Comparison of ENCODE assay signal across 31 cellular contexts in genomic region chr16:81932668-81933067, GRCh38.
DNase-seq lines count a peak whose midpoint lies in the region; ATAC-seq, FAIRE-seq and TF ChIP-seq lines count a peak whose summit lies in the region.
"Had no signal": no experiment of that assay in that cellular context is flagged by ENCODE, and none has a peak within 500 bp of the region (broad histone marks: within the 10 kb centered on the region; RNA-seq: fewer than 3 reads in every experiment).

No MANE protein-coding gene starts in this region.

- no peak for TF ChIP-seq CTCF in HepG2 (CRISPR knock-in tag; IDR thresholded peaks at IDR 0.05)
- no peak for TF ChIP-seq CTCF in right lobe of liver (IDR thresholded peaks at IDR 0.05)
- peak; percentile 3 for TF ChIP-seq CTCF in liver (IDR thresholded peaks at IDR 0.05; ENCODE audit: low read depth, low read length, missing input control)
- TF ChIP-seq CTCF in natural killer cell (IDR thresholded peaks at IDR 0.05), result no peak

- no TSS peak for BruUV-seq in HepG2 (replicated peaks; lab: Mats Ljungman, UMichigan)

- TF ChIP-seq EP300 in HepG2 (IDR thresholded peaks at IDR 0.05; ENCODE audit: low read depth in 2 of 2, low read length in 2 of 2) (no peak), HepG2 (CRISPR knock-in tag; IDR thresholded peaks at IDR 0.05; ENCODE audit: borderline replicate concordance) (no peak)

- H3K9me3 Mint-ChIP-seq in stimulated activated memory B cell treated with anti-CD40 and anti-IgM and Interleukin-4, amounts not matched to agents 10 μg/mL and 1 μg/mL and 100 μg/mL, for 72 hours, result peaks cover 5% of the 10 kb centered on the region
- no peaks in the 10 kb centered on the region for H3K9me3 Mint-ChIP-seq in natural killer cell
- H3K9me3 Mint-ChIP-seq: activated B cell treated with CpG ODN at 0.5 μM for 24 hours; activated naive CD4-positive, alpha-beta T cell treated with anti-CD3 and anti-CD28 coated beads for 36 hours; activated T-helper 1 cell treated with anti-CD3 and anti-CD28 coated beads, Interleukin-12 subunit alpha, Interleukin-12 subunit beta, Interleukin-2, Interleukin-4 antibody, amounts not matched to agents 30 ng/mL and 10 ng/mL and 1 ng/mL, durations not matched to agents 14 hours and 24 hours and 36 hours; CD8-positive, alpha-beta T cell; naive thymus-derived CD4-positive, alpha-beta T cell; type B pancreatic cell had no signal

- CTCF ChIA-PET in HepG2 (lab: Yijun Ruan, JAX; ENCODE audit: low intra/inter-chr PET ratio, low total read pairs), result no interaction called here

- TF ChIP-seq POLR2A in HepG2 (IDR thresholded peaks at IDR 0.05; ENCODE audit: insufficient read depth in 1 of 2, low read depth in 2 of 2, low read length in 2 of 2) (no peak), right lobe of liver (IDR thresholded peaks at IDR 0.05) (no peak)

- ATAC-seq in HepG2 (peak; percentile 59), right lobe of liver (no peak), natural killer cell (no peak), HG02759 (IDR thresholded peaks at IDR 0.05; ENCODE audit: unreplicated experiment) (no peak)
- no peak for ATAC-seq in stimulated activated memory B cell treated with anti-CD40 and anti-IgM and Interleukin-4, amounts not matched to agents 10 μg/mL and 1 μg/mL and 100 μg/mL, for 72 hours
- ATAC-seq: CD8-positive, alpha-beta T cell; left ventricle myocardium superior; naive thymus-derived CD4-positive, alpha-beta T cell; stimulated activated naive B cell treated with anti-CD40 and anti-IgM and Interleukin-4, amounts not matched to agents 10 μg/mL and 1 μg/mL and 100 μg/mL, for 72 hours had no signal

- WGBS in HepG2 (ENCODE audit: low lambda C conversion rate), result 12% methylated on average over 4 of the region's 4 CpGs
- 83% methylated on average over 1 of the region's 4 CpGs for WGBS in right lobe of liver (ENCODE audit: insufficient coverage, low coverage, low lambda C conversion rate, missing lambda C conversion rate)
- 92% methylated on average over 4 of the region's 4 CpGs for WGBS in liver

- no peak overlapping the region for H3K4me3 ChIP-seq in HepG2 (replicated peaks in 1 of 3; ENCODE audit: insufficient read depth in 1 of 3, low read depth in 2 of 3, low read length in 3 of 3)
- H3K4me3 ChIP-seq in right lobe of liver, result no peak overlapping the region
- no peak overlapping the region for H3K4me3 ChIP-seq in liver (ENCODE audit: low read depth in 1 of 3, low read length in 3 of 3)
- H3K4me3 ChIP-seq: adrenal gland, HAP-1 had no signal

- H3K27me3 ChIP-seq in HepG2 (ENCODE audit: control insufficient read depth in 1 of 2, insufficient read depth in 2 of 2, low read length in 2 of 2), result peaks cover 2 to 29% of the 10 kb centered on the region in 2 experiments; a peak in 3 of 5 replicates
- no peaks in the 10 kb centered on the region for H3K27me3 ChIP-seq in right lobe of liver
- no peaks in the 10 kb centered on the region for H3K27me3 ChIP-seq in liver (ENCODE audit: control insufficient read depth in 4 of 4, insufficient read depth in 4 of 4, low read length in 3 of 4)
- H3K27me3 ChIP-seq: adrenal gland had no signal

- no peak overlapping the region for H3K9ac ChIP-seq in HepG2 (ENCODE audit: insufficient read depth, low read depth, low read length)
- H3K9ac ChIP-seq in liver (ENCODE audit: low read depth in 1 of 2, low read length in 2 of 2), result no peak overlapping the region

- H3K36me3 ChIP-seq in HepG2 (replicated peaks in 1 of 2; ENCODE audit: control insufficient read depth in 1 of 2, insufficient read depth in 2 of 2, low read length in 2 of 2), result no peaks in the 10 kb centered on the region
- peaks cover 0 to 28% (median 15%) of the 10 kb centered on the region in 4 donors for H3K36me3 ChIP-seq in right lobe of liver
- H3K36me3 ChIP-seq in liver (ENCODE audit: control insufficient read depth in 4 of 4, insufficient read depth in 3 of 4, low read depth in 1 of 4, low read length in 3 of 4), result peaks cover 5 to 64% (median 62%) of the 10 kb centered on the region in 4 donors
- H3K36me3 ChIP-seq: adrenal gland, BE2C, HAP-1 had no signal

- no peak overlapping the region for H3K4me3 Mint-ChIP-seq in stimulated activated memory B cell treated with anti-CD40 and anti-IgM and Interleukin-4, amounts not matched to agents 10 μg/mL and 1 μg/mL and 100 μg/mL, for 72 hours
- H3K4me3 Mint-ChIP-seq in natural killer cell, result no peak overlapping the region
- H3K4me3 Mint-ChIP-seq: activated B cell treated with CpG ODN at 0.5 μM for 24 hours; activated naive CD4-positive, alpha-beta T cell treated with anti-CD3 and anti-CD28 coated beads for 36 hours; activated T-helper 1 cell treated with anti-CD3 and anti-CD28 coated beads, Interleukin-12 subunit alpha, Interleukin-12 subunit beta, Interleukin-2, Interleukin-4 antibody, amounts not matched to agents 30 ng/mL and 10 ng/mL and 1 ng/mL, durations not matched to agents 14 hours and 24 hours and 36 hours; CD8-positive, alpha-beta T cell; naive thymus-derived CD4-positive, alpha-beta T cell; stimulated activated naive B cell treated with anti-CD40 and anti-IgM and Interleukin-4, amounts not matched to agents 10 μg/mL and 1 μg/mL and 100 μg/mL, for 72 hours; type B pancreatic cell had no signal

- no peak for DNase-seq in HepG2 (ENCODE audit: low spot score)
- DNase-seq in right lobe of liver, result no peak
- peak; percentile 59 for DNase-seq in dermis blood vessel endothelial cell
- no peak for DNase-seq in natural killer cell
- no peak for DNase-seq in activated CD8-positive, alpha-beta memory T cell treated with anti-CD3 and anti-CD28 coated beads for 24 hours
- DNase-seq: activated B cell treated with CpG ODN at 0.5 μM for 24 hours; activated CD4-positive, alpha-beta T cell treated with anti-CD3 and anti-CD28 coated beads, Interleukin-2, amount 50 U/mL, for 4 hours; activated naive CD4-positive, alpha-beta T cell treated with anti-CD3 and anti-CD28 coated beads for 36 hours; adrenal gland; BE2C; CD8-positive, alpha-beta T cell; effector CD8-positive, alpha-beta T cell; erythroblast; glutamatergic neuron; left ventricle myocardium superior; midbrain; naive thymus-derived CD4-positive, alpha-beta T cell; NCI-H1417 treated with DMSO at 0.1 percent for 48 hours; NCI-H2081 treated with DMSO at 0.1 percent for 48 hours; NCI-H748 treated with DMSO at 0.1 percent for 48 hours; occipital lobe; stimulated activated naive B cell treated with anti-CD40 and anti-IgM and Interleukin-4, amounts not matched to agents 10 μg/mL and 1 μg/mL and 100 μg/mL, for 72 hours; substantia nigra had no signal

- H3K27ac ChIP-seq in HepG2 (ENCODE audit: extremely low read length, insufficient read depth, low read length) (no peak overlapping the region), right lobe of liver (no peak overlapping the region), liver (ENCODE audit: low read depth in 1 of 2, low read length in 2 of 2) (no peak overlapping the region)
- H3K27ac ChIP-seq: adrenal gland had no signal

- H2AFZ ChIP-seq in HepG2 (ENCODE audit: low read length), result no peak overlapping the region

- peak overlapping the region; percentile 36 for H3K27ac Mint-ChIP-seq in stimulated activated memory B cell treated with anti-CD40 and anti-IgM and Interleukin-4, amounts not matched to agents 10 μg/mL and 1 μg/mL and 100 μg/mL, for 72 hours
- H3K27ac Mint-ChIP-seq in natural killer cell, result no peak overlapping the region
- H3K27ac Mint-ChIP-seq: activated B cell treated with CpG ODN at 0.5 μM for 24 hours; activated naive CD4-positive, alpha-beta T cell treated with anti-CD3 and anti-CD28 coated beads for 36 hours; activated T-helper 1 cell treated with anti-CD3 and anti-CD28 coated beads, Interleukin-12 subunit alpha, Interleukin-12 subunit beta, Interleukin-2, Interleukin-4 antibody, amounts not matched to agents 30 ng/mL and 10 ng/mL and 1 ng/mL, durations not matched to agents 14 hours and 24 hours and 36 hours; CD8-positive, alpha-beta T cell; naive thymus-derived CD4-positive, alpha-beta T cell; stimulated activated naive B cell treated with anti-CD40 and anti-IgM and Interleukin-4, amounts not matched to agents 10 μg/mL and 1 μg/mL and 100 μg/mL, for 72 hours; type B pancreatic cell had no signal

- intact Hi-C loops in HepG2 (cut with micrococcal nuclease; ENCODE audit: unreplicated experiment) (no loop called here), right lobe of liver (cut with DNase I) (no loop called here), natural killer cell (cut with micrococcal nuclease) (no loop called here)

- H3K79me2 ChIP-seq in HepG2 (ENCODE audit: insufficient read depth, low read length), result no peaks in the 10 kb centered on the region

- in situ Hi-C loops in HepG2 (cut with HindIII; ENCODE audit: extremely low pct_ligation_motif_present, low pct_unique_long_range_greater_than_20kb), result no loop called here

- H3K9me3 ChIP-seq in HepG2 (ENCODE audit: low read length) (no peaks in the 10 kb centered on the region), right lobe of liver (no peaks in the 10 kb centered on the region), liver (ENCODE audit: control insufficient read depth in 4 of 4, low read length in 3 of 4) (no peaks in the 10 kb centered on the region)
- H3K9me3 ChIP-seq: adrenal gland, BE2C, HAP-1 had no signal

- H3K4me2 ChIP-seq in HepG2 (ENCODE audit: low read depth, low read length), result no peak overlapping the region

- peaks cover 90% of the 10 kb centered on the region for H3K36me3 Mint-ChIP-seq in stimulated activated memory B cell treated with anti-CD40 and anti-IgM and Interleukin-4, amounts not matched to agents 10 μg/mL and 1 μg/mL and 100 μg/mL, for 72 hours
- H3K36me3 Mint-ChIP-seq in natural killer cell, result peaks cover 24% of the 10 kb centered on the region
- H3K36me3 Mint-ChIP-seq: naive thymus-derived CD4-positive, alpha-beta T cell; type B pancreatic cell had no signal

- peaks cover 14% of the 10 kb centered on the region for H3K4me1 Mint-ChIP-seq in stimulated activated memory B cell treated with anti-CD40 and anti-IgM and Interleukin-4, amounts not matched to agents 10 μg/mL and 1 μg/mL and 100 μg/mL, for 72 hours
- H3K4me1 Mint-ChIP-seq in natural killer cell, result peaks cover 13 to 39% of the 10 kb centered on the region in 2 donors

- no peak for TF ChIP-seq RAD21 in HepG2 (CRISPR knock-in tag; IDR thresholded peaks at IDR 0.05)
- TF ChIP-seq RAD21 in liver (IDR thresholded peaks at IDR 0.05), result peak in 1 of 2 donors; percentile 18

- no peaks in the 10 kb centered on the region for H3K27me3 Mint-ChIP-seq in stimulated activated memory B cell treated with anti-CD40 and anti-IgM and Interleukin-4, amounts not matched to agents 10 μg/mL and 1 μg/mL and 100 μg/mL, for 72 hours
- H3K27me3 Mint-ChIP-seq in natural killer cell (ENCODE audit: low read depth in 2 of 2), result no peaks in the 10 kb centered on the region
- H3K27me3 Mint-ChIP-seq: activated B cell treated with CpG ODN at 0.5 μM for 24 hours; stimulated activated naive B cell treated with anti-CD40 and anti-IgM and Interleukin-4, amounts not matched to agents 10 μg/mL and 1 μg/mL and 100 μg/mL, for 72 hours; type B pancreatic cell had no signal

- POLR2A ChIA-PET in HepG2 (lab: Yijun Ruan, JAX), result no interaction called here

- no peak for FAIRE-seq in HepG2 (lab: Jason Lieb, UNC)
- FAIRE-seq: GM12891, keratinocyte had no signal

- no peaks in the 10 kb centered on the region for H3K4me1 ChIP-seq in HepG2 (ENCODE audit: insufficient read depth, low read length)
- H3K4me1 ChIP-seq in right lobe of liver, result no peaks in the 10 kb centered on the region
- H3K4me1 ChIP-seq in liver (ENCODE audit: control insufficient read depth in 4 of 4, insufficient read depth in 4 of 4, low read length in 3 of 4), result no peaks in the 10 kb centered on the region
- H3K4me1 ChIP-seq: adrenal gland, BE2C had no signal

- no peaks in the 10 kb centered on the region for H4K20me1 ChIP-seq in HepG2 (ENCODE audit: insufficient read depth, low read length)
